ENCODE assay signal across 1 cellular context in the genomic region with DNA sequence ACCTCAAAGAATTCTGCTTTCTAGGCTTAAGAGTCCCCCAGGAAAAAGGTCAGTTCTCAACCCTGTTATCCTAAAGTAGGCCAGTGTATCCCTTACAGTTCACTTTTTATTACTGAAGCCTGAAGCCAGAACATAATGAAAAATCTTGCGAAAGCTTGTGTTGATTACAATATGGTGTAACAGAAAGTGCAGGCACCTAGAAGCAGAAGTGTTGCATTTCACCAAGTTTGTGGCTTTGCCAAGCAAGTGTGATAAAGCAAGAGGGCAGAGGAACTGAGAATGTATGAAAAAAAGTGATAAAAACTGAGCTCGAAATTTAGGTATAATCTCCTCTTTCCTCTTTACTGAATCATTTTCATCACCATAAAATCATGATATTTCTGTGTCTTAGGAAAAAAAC.
TF ChIP-seq lines count a peak whose summit lies in the region.

No MANE protein-coding gene starts in this region.

TF ChIP-seq in GM12878, 131 proteins besides CTCF, POLR2A, EP300 and RAD21 (continued from another document):
- TF ChIP-seq RELB (IDR thresholded peaks at IDR 0.05; ENCODE audit: low read depth) (0 out of 2 replicates have a peak, but pooled peaks have one; percentile 21), MYC (IDR thresholded peaks at IDR 0.05; ENCODE audit: insufficient read depth, insufficient read length, insufficient replicate concordance, low read length, severe bottlenecking) (no peak), MEF2B (IDR thresholded peaks at IDR 0.05; ENCODE audit: partially characterized antibody, poor library complexity, severe bottlenecking) (no peak), ZNF207 (IDR thresholded peaks at IDR 0.05; ENCODE audit: borderline replicate concordance) (no peak), IKZF1 (conservative IDR thresholded peaks at IDR 0.05) (no peak), BHLHE40 (IDR thresholded peaks at IDR 0.05; ENCODE audit: borderline replicate concordance in 1 of 2, low read depth in 2 of 2, low read length in 1 of 2) (0 out of 4 replicates have a peak, but pooled peaks have one; percentile 15 to 19), CREM (IDR thresholded peaks at IDR 0.05; ENCODE audit: low read depth) (no peak), PML (IDR thresholded peaks at IDR 0.05; ENCODE audit: low read length) (no peak), SREBF2 (IDR thresholded peaks at IDR 0.05; ENCODE audit: low read length) (no peak), SPI1 (IDR thresholded peaks at IDR 0.05; ENCODE audit: borderline replicate concordance, insufficient read depth, low read depth, low read length) (peak; percentile 95), PAX5 (IDR thresholded peaks at IDR 0.05; ENCODE audit: borderline replicate concordance, low read depth, low read length) (0 out of 2 replicates have a peak, but pooled peaks have one; percentile 7), ZBTB4 (CRISPR knock-in tag; IDR thresholded peaks at IDR 0.05) (no peak), IKZF2 (IDR thresholded peaks at IDR 0.05) (peak in 1 of 2 experiments; percentile 19; a peak in 1 of 4 replicates), EZH2 (IDR thresholded peaks at IDR 0.05; ENCODE audit: borderline replicate concordance, control insufficient read depth, low read depth, low read length) (no peak), ZNF384 (IDR thresholded peaks at IDR 0.05; ENCODE audit: borderline replicate concordance, low read depth, low read length) (peak; percentile 80), SUZ12 (IDR thresholded peaks at IDR 0.05; ENCODE audit: unreplicated experiment) (no peak), ZNF24 (IDR thresholded peaks at IDR 0.05) (no peak), NFYA (IDR thresholded peaks at IDR 0.05; ENCODE audit: borderline replicate concordance, low read depth, low read length) (no peak), ZNF592 (IDR thresholded peaks at IDR 0.05) (no peak), CEBPB (IDR thresholded peaks at IDR 0.05; ENCODE audit: borderline replicate concordance in 1 of 2, low read depth in 2 of 2, low read length in 2 of 2) (no peak), PAX8 (IDR thresholded peaks at IDR 0.05) (no peak), MTA2 (IDR thresholded peaks at IDR 0.05; ENCODE audit: low read depth) (peak; percentile 44; the same call in 1 of the 2 replicates), DPF2 (IDR thresholded peaks at IDR 0.05) (peak; percentile 79; the same call in 1 of the 2 replicates), RUNX3 (IDR thresholded peaks at IDR 0.05; ENCODE audit: low read length) (peak; percentile 76)
- TF ChIP-seq, protein P1, sequence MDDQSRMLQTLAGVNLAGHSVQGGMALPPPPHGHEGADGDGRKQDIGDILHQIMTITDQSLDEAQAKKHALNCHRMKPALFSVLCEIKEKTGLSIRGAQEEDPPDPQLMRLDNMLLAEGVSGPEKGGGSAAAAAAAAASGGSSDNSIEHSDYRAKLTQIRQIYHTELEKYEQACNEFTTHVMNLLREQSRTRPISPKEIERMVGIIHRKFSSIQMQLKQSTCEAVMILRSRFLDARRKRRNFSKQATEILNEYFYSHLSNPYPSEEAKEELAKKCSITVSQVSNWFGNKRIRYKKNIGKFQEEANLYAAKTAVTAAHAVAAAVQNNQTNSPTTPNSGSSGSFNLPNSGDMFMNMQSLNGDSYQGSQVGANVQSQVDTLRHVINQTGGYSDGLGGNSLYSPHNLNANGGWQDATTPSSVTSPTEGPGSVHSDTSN (IDR thresholded peaks at IDR 0.05; ENCODE audit: insufficient replicate concordance, low read depth, low read length) = no peak
